Comparison of ENCODE assay signal across 8 cellular contexts in genomic region chr7:100130608-100131453, GRCh38. TPM values are rescaled to one million over a fixed set of nuclear protein-coding genes. Genes with fewer than 3 reads are reported as not detected.
DNase-seq lines count a peak whose midpoint lies in the region; ATAC-seq lines count a peak whose summit lies in the region.

No MANE protein-coding gene starts in this region.

- ATAC-seq in left lobe of liver = peak; percentile 65
- ATAC-seq in GM18867 (IDR thresholded peaks at IDR 0.05; ENCODE audit: unreplicated experiment) = no peak

- DNase-seq in NK-92 treated with Interleukin-12 subunit alpha and Interleukin-12 subunit beta, amount 100 ng/mL, for 24 hours (lab: John Stamatoyannopoulos, UW) = peak; percentile 71
- no peak for DNase-seq in NK-92 (lab: John Stamatoyannopoulos, UW; ENCODE audit: unreplicated experiment)
- peak; percentile 85 for DNase-seq in NCI-H2107 (lab: John Stamatoyannopoulos, UW)
- DNase-seq in activated CD4-positive, alpha-beta T cell treated with anti-CD3 and anti-CD28 coated beads for 1 hour = peak; percentile 70
- DNase-seq in cerebellar cortex (ENCODE audit: low spot score) = peak; percentile 70
- peak; percentile 82 for DNase-seq in left lobe of liver (ENCODE audit: low spot score)
- DNase-seq in stimulated activated CD4-positive, alpha-beta T cell treated with anti-CD3 and anti-CD28 coated beads, Interleukin-4, amount 100 ng/mL, for 4 hours = peak; percentile 73 to 78

RNA-seq across cellular contexts. Expression of gene MBLAC1, which starts 4.1 kb away (rescaled TPM):
- total RNA-seq in left lobe of liver = 0.78 TPM

RNA-seq across cellular contexts. Expression of gene CNPY4, which starts 11.4 kb away (rescaled TPM):
- total RNA-seq in left lobe of liver = 2.4 TPM

RNA-seq across cellular contexts. Expression of gene TAF6, which starts 11.7 kb away (rescaled TPM):
- 14.9 TPM for total RNA-seq in left lobe of liver

RNA-seq across cellular contexts. Expression of gene LAMTOR4, which starts 17.9 kb away (rescaled TPM):
- total RNA-seq in left lobe of liver = 40.9 TPM

RNA-seq across cellular contexts. Expression of gene TRAPPC14, which starts 27.7 kb away (rescaled TPM):
- total RNA-seq in left lobe of liver = 7.9 TPM
